ENCODE assay signal across 12 cellular contexts in the genomic region with DNA sequence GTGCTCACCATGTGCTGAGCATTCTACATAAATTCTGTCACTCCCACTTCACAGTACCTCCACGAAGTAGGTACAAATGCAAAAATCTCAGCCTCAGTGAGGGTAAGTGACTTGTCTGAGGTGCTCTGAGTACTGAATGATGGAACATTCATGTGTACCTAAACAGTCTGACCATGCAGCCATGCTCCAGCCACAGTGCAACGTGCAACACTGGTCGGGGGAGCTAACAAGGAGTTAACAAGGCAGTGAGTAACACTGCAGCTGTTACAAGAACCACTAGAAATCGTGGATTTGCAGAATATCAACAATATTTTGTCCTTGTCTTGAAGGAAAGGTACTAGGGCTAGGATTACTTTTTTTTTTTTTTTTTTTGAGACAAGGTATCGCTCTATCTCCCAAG.
"Had no signal": no experiment of that assay in that cellular context is flagged by ENCODE, and none has a peak within 500 bp of the region (broad histone marks: within the 10 kb centered on the region; RNA-seq: fewer than 3 reads in every experiment).

No MANE protein-coding gene starts in this region.

- H3K4me3 ChIP-seq: esophagus muscularis mucosa, gastroesophageal sphincter, heart left ventricle, left ventricle myocardium inferior, vagina had no signal

- H3K9me3 ChIP-seq: esophagus muscularis mucosa, gastroesophageal sphincter, heart left ventricle, left ventricle myocardium inferior, vagina had no signal

- H3K27me3 ChIP-seq: esophagus muscularis mucosa, gastroesophageal sphincter, heart left ventricle, vagina had no signal

- H3K27ac Mint-ChIP-seq: activated naive CD8-positive, alpha-beta T cell; nephron progenitor cell; stimulated activated naive CD8-positive, alpha-beta T cell treated with anti-CD3 and anti-CD28 coated beads, Interleukin-15, amount 100 ng/mL, for 72 hours had no signal

- H3K4me3 Mint-ChIP-seq: activated naive CD8-positive, alpha-beta T cell; nephron progenitor cell; stimulated activated naive CD8-positive, alpha-beta T cell treated with anti-CD3 and anti-CD28 coated beads, Interleukin-15, amount 100 ng/mL, for 72 hours had no signal

- DNase-seq: activated CD4-positive, alpha-beta T cell treated with anti-CD3 and anti-CD28 coated beads for 48 hours; effector CD4-positive, alpha-beta T cell; heart left ventricle; left ventricle myocardium inferior; nephron progenitor cell; nucleus accumbens; posterior cingulate gyrus; stimulated activated naive CD8-positive, alpha-beta T cell treated with anti-CD3 and anti-CD28 coated beads, Interleukin-15, amount 100 ng/mL, for 72 hours had no signal

- H3K9me3 Mint-ChIP-seq: nephron progenitor cell; stimulated activated naive CD8-positive, alpha-beta T cell treated with anti-CD3 and anti-CD28 coated beads, Interleukin-15, amount 100 ng/mL, for 72 hours had no signal

- ATAC-seq: gastroesophageal sphincter; heart left ventricle; stimulated activated naive CD8-positive, alpha-beta T cell treated with anti-CD3 and anti-CD28 coated beads, Interleukin-15, amount 100 ng/mL, for 72 hours had no signal

- H3K36me3 ChIP-seq: esophagus muscularis mucosa, gastroesophageal sphincter, heart left ventricle, left ventricle myocardium inferior, vagina had no signal

- H3K4me1 ChIP-seq: gastroesophageal sphincter, left ventricle myocardium inferior, vagina had no signal

- H3K27ac ChIP-seq: esophagus muscularis mucosa, gastroesophageal sphincter, heart left ventricle, left ventricle myocardium inferior, vagina had no signal
